Comparison of ENCODE assay signal across 17 cellular contexts in the genomic region with DNA sequence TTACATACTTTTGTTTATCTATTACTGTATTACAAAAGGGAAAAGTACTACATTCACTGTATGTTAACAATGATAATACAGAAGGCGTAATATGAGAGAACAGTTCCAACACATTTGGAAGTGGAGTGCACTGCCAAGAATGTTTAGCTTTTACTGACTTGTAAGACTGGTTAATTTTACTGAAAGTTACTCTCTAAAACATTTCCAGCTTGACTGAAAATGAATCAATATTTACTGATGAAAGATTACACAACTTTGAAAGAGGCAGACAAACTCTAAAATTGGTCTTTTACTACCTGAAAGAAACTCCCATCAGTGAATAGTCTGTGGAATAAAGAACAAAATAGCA.
"Had no signal": no experiment of that assay in that cellular context is flagged by ENCODE, and none has a peak within 500 bp of the region (broad histone marks: within the 10 kb centered on the region; RNA-seq: fewer than 3 reads in every experiment).

No MANE protein-coding gene starts in this region.

- H3K27ac ChIP-seq: heart left ventricle, lower lobe of right lung, neural progenitor cell, suprapubic skin, thyroid gland had no signal

- DNase-seq: effector memory CD4-positive, alpha-beta T cell; heart left ventricle; hypothalamus; kidney glomerular epithelial cell; lower lobe of right lung; mesenchymal stem cell; midbrain; small intestine; stimulated activated CD4-positive, alpha-beta T cell treated with anti-CD3 and anti-CD28 coated beads, Interleukin-12 subunit alpha, Interleukin-12 subunit beta, amount 100 ng/mL, for 4 hours; stimulated activated naive CD4-positive, alpha-beta T cell treated with Interleukin-2 at 50 U/mL for 16 hours; thyroid gland had no signal

- H3K36me3 ChIP-seq: heart left ventricle, lower lobe of right lung, neural progenitor cell, suprapubic skin, thyroid gland had no signal

- H3K9me3 ChIP-seq: lower lobe of right lung, suprapubic skin, thyroid gland had no signal

- ATAC-seq: esophagus mucosa; heart left ventricle; lower lobe of right lung; natural killer cell treated with Interleukin-12 subunit alpha and Interleukin-12 subunit beta and Interleukin-15 and Interleukin-18, amount 100 ng/mL, for 72 hours had no signal

- FAIRE-seq: islet of Langerhans, urothelium cell line had no signal

- H3K4me1 ChIP-seq: heart left ventricle, lower lobe of right lung, neural progenitor cell, suprapubic skin, thyroid gland had no signal

- H3K4me2 ChIP-seq: neural progenitor cell had no signal

- H3K9ac ChIP-seq: neural progenitor cell had no signal

- H3K4me3 ChIP-seq: heart left ventricle, lower lobe of right lung, neural progenitor cell, suprapubic skin, thyroid gland had no signal

- H3K27me3 ChIP-seq: heart left ventricle, neural progenitor cell, suprapubic skin, thyroid gland had no signal
